In genomic region chrY:7085606-7086005, GRCh38 we compare ENCODE assay signal across 7 cellular contexts.
A peak's percentile ranks its signal among the peaks of the same experiment; 100 is the strongest.
DNase-seq lines count a peak whose midpoint lies in the region; ATAC-seq and TF ChIP-seq lines count a peak whose summit lies in the region.

No MANE protein-coding gene starts in this region.

- 4 to 9% methylated on average over 10 of the region's 10 CpGs; no CpG with 5 or more reads in 1 of the 3 donors for WGBS in psoas muscle, 3 donors

- H3K27me3 ChIP-seq in MG63 = no peaks in the 10 kb centered on the region
- H3K27me3 ChIP-seq in psoas muscle (ENCODE audit: insufficient read depth in 3 of 3, low read length in 2 of 3) = no peaks in the 10 kb centered on the region

- H3K36me3 ChIP-seq in MG63 (no peaks in the 10 kb centered on the region), psoas muscle (ENCODE audit: insufficient read depth in 1 of 2, low read depth in 1 of 2) (no peaks in the 10 kb centered on the region)

- H3K4me3 ChIP-seq in MG63 (no peak overlapping the region), psoas muscle (no peak overlapping the region)

- intact Hi-C loops in psoas muscle (cut with DNase I) = no loop called here

- H3K9me3 ChIP-seq in MG63 = no peaks in the 10 kb centered on the region
- no peaks in the 10 kb centered on the region for H3K9me3 ChIP-seq in psoas muscle

- ATAC-seq in GM19455 (IDR thresholded peaks at IDR 0.05; ENCODE audit: unreplicated experiment) = peak; percentile 92
- ATAC-seq in psoas muscle = no peak

- DNase-seq in MG63 (peak; percentile 55), medulla oblongata (ENCODE audit: extremely low spot score) (peak; percentile 68), dedifferentiated amniotic fluid mesenchymal stem cell (ENCODE audit: extremely low spot score) (no peak), NCI-H187 (lab: John Stamatoyannopoulos, UW) (no peak), psoas muscle (no peak)
- peak; percentile 65 for DNase-seq in activated effector memory CD4-positive, alpha-beta T cell treated with Interleukin-2 at 50 U/mL for 16 hours

- H3K4me1 ChIP-seq in psoas muscle = no peaks in the 10 kb centered on the region

- no peak for TF ChIP-seq CTCF in psoas muscle (IDR thresholded peaks at IDR 0.05)

- H3K27ac ChIP-seq in psoas muscle = no peak overlapping the region

Comparison
In these comparisons a context has a peak if more than half of its experiments do, and no peak if none do; other contexts are left out.
1. DNase-seq: peak in MG63 (single experiment), activated effector memory CD4-positive, alpha-beta T cell treated with Interleukin-2 at 50 U/mL for 16 hours (single experiment) and medulla oblongata (single experiment); none in dedifferentiated amniotic fluid mesenchymal stem cell (single experiment), NCI-H187 (0 of 2) and psoas muscle (0 of 2).